In genomic region chr19:55075366-55075998, GRCh38 we compare ENCODE assay signal across 11 cellular contexts. TPM values are rescaled to one million over a fixed set of nuclear protein-coding genes. Genes with fewer than 3 reads are reported as not detected.
A peak's percentile ranks its signal among the peaks of the same experiment; 100 is the strongest.
DNase-seq lines count a peak whose midpoint lies in the region; ATAC-seq, FAIRE-seq and TF ChIP-seq lines count a peak whose summit lies in the region.
"Had no signal": no experiment of that assay in that cellular context is flagged by ENCODE, and none has a peak within 500 bp of the region (broad histone marks: within the 10 kb centered on the region; RNA-seq: fewer than 3 reads in every experiment).

Gene EPS8L1 (plus strand): TSS chr19:55075869. CDS start chr19:55076445, 576 bp downstream.

- H3K9ac ChIP-seq in HCT116 (ENCODE audit: low read length): peak within 1 kb of the TSS; percentile 68

- DNase-seq in HCT116 (ENCODE audit: low read depth, low spot score): no peak
- peak in 2 of 3 donors; percentile 79 to 85 for DNase-seq in Peyer's patch
- peak; percentile 64 to 86 (median 78) for DNase-seq in pancreas
- no peak for DNase-seq in pons (ENCODE audit: low spot score)
- no peak for DNase-seq in GM19238 (ENCODE audit: insufficient read length, low spot score)
- DNase-seq: NCI-H2171 had no signal

- no peak for FAIRE-seq in pancreas (lab: Jason Lieb, UNC)
- FAIRE-seq: GM18507 had no signal

- H3K27ac ChIP-seq in HCT116 (ENCODE audit: low read depth, low read length) (peak within 1 kb of the TSS; percentile 54), Peyer's patch (peak within 1 kb of the TSS in 1 of 4 donors; percentile 64), pancreas (peak within 1 kb of the TSS in 3 of 4 donors; percentile 42 to 47 (median 43))
- H3K27ac ChIP-seq: right atrium auricular region had no signal

- peaks cover 31 to 58% of the 10 kb centered on the region in 2 experiments for H3K4me1 ChIP-seq in HCT116 (ENCODE audit: control insufficient read depth in 1 of 2, insufficient read depth in 2 of 2, low read length in 2 of 2)
- peaks cover 0 to 6% (median 4%) of the 10 kb centered on the region in 4 donors for H3K4me1 ChIP-seq in Peyer's patch
- no peaks in the 10 kb centered on the region for H3K4me1 ChIP-seq in pancreas

- intact Hi-C loops in HCT116 (cut with micrococcal nuclease): no loop called here
- intact Hi-C loops in pancreas (cut with DNase I): no loop called here

- H3K9me2 ChIP-seq in HCT116 (ENCODE audit: insufficient read depth): no peaks in the 10 kb centered on the region

- H3K9me3 ChIP-seq in HCT116 (ENCODE audit: control insufficient read depth in 1 of 2, insufficient read depth in 1 of 2, low read depth in 1 of 2, low read length in 2 of 2) (no peaks in the 10 kb centered on the region), Peyer's patch (peaks cover 0 to 5% (median 0%) of the 10 kb centered on the region in 4 donors), iPS-18c (ENCODE audit: control insufficient read depth, insufficient read depth, low read length) (peaks cover 2% of the 10 kb centered on the region), pancreas (no peaks in the 10 kb centered on the region)

- no peak within 1 kb of the TSS for H2AFZ ChIP-seq in HCT116 (ENCODE audit: low read depth, low read length, poor library complexity, severe bottlenecking)

- BruUV-seq in HCT116 (replicated peaks; lab: Mats Ljungman, UMichigan): no TSS peak

- RAD21 ChIA-PET in HCT116 (lab: Charles Lee; ENCODE audit: low non-redundant PET in 1 of 2, low total read pairs in 2 of 2, uncharacterized antibody in 2 of 2, unreplicated experiment in 2 of 2): no interaction called here

- H3K4me2 ChIP-seq in HCT116 (ENCODE audit: low read length): peak within 1 kb of the TSS; percentile 75

- POLR2A ChIA-PET in HCT116 (lab: Charles Lee): interaction anchor here (0.6 kb wide), 1 partner anchor 13 kb away, joined by 3 read pairs; the partner anchor contains the start of gene RDH13

- H3K27me3 ChIP-seq in HCT116 (ENCODE audit: insufficient read depth, low read length) (no peaks in the 10 kb centered on the region), Peyer's patch (no peaks in the 10 kb centered on the region), pancreas (no peaks in the 10 kb centered on the region)

- TF ChIP-seq POLR2A in HCT116 (IDR thresholded peaks at IDR 0.05; ENCODE audit: borderline replicate concordance, extremely low read depth, insufficient read depth, insufficient read length) (no peak), Peyer's patch (IDR thresholded peaks at IDR 0.05) (peak in 1 of 2 donors; percentile 62)

- TF ChIP-seq CTCF in HCT116 (IDR thresholded peaks at IDR 0.05 in 2 of 3, conservative IDR thresholded peaks at IDR 0.05 in 1 of 3; ENCODE audit: borderline replicate concordance in 1 of 3, insufficient read depth in 1 of 3, low read depth in 2 of 3, low read length in 2 of 3): no peak
- TF ChIP-seq CTCF in Peyer's patch (IDR thresholded peaks at IDR 0.05): no peak
- no peak for TF ChIP-seq CTCF in pancreas (IDR thresholded peaks at IDR 0.05)

- ATAC-seq in HCT116: peak; percentile 54
- peak; percentile 72 to 90 (median 84) for ATAC-seq in pancreas
- no peak for ATAC-seq in GM21786 (IDR thresholded peaks at IDR 0.05; ENCODE audit: unreplicated experiment)
- ATAC-seq in GM18498 (IDR thresholded peaks at IDR 0.05; ENCODE audit: unreplicated experiment): no peak

- H4K20me1 ChIP-seq in HCT116 (ENCODE audit: insufficient read depth): no peaks in the 10 kb centered on the region

- H3K36me3 ChIP-seq in HCT116 (ENCODE audit: control insufficient read depth in 1 of 2, insufficient read depth in 2 of 2, low read length in 2 of 2) (no peaks in the 10 kb centered on the region), Peyer's patch (no peaks in the 10 kb centered on the region), pancreas (no peaks in the 10 kb centered on the region)
- H3K36me3 ChIP-seq: right atrium auricular region had no signal

- WGBS in pancreas, 2 donors: 12 to 23% methylated on average over 18 of the region's 18 CpGs

- peak within 1 kb of the TSS; percentile 48 to 58 for H3K4me3 ChIP-seq in HCT116 (replicated peaks in 1 of 2; ENCODE audit: low read depth in 1 of 2, low read length in 2 of 2)
- H3K4me3 ChIP-seq in Peyer's patch: peak within 1 kb of the TSS in 1 of 4 donors; percentile 43
- peak within 1 kb of the TSS; percentile 24; the same call in 1 of the 2 replicates for H3K4me3 ChIP-seq in iPS-18c (ENCODE audit: insufficient read depth, low read depth, low read length)
- H3K4me3 ChIP-seq in pancreas: peak within 1 kb of the TSS in 1 of 4 donors; percentile 20
- H3K4me3 ChIP-seq: right atrium auricular region had no signal

- no peaks in the 10 kb centered on the region; the same call in 1 of the 2 replicates for H3K79me2 ChIP-seq in HCT116 (ENCODE audit: insufficient read depth, low read length)

- CTCF ChIA-PET in HCT116 (lab: Charles Lee): no interaction called here

- no peak for TF ChIP-seq RAD21 in HCT116 (IDR thresholded peaks at IDR 0.05; ENCODE audit: low read depth)

TF ChIP-seq in HCT116, 20 proteins besides CTCF, POLR2A, EP300 and RAD21:
- peak; percentile 96 for TF ChIP-seq EGR1 (IDR thresholded peaks at IDR 0.05; ENCODE audit: low read depth)
- peak; percentile 78 for TF ChIP-seq POLR2AphosphoS5 (IDR thresholded peaks at IDR 0.05; ENCODE audit: low read depth, low read length)
- TF ChIP-seq ZNF274 (IDR thresholded peaks at IDR 0.05; ENCODE audit: low read depth, low read length): no peak
- peak; percentile 25; the same call in 1 of the 2 replicates for TF ChIP-seq SP1 (IDR thresholded peaks at IDR 0.05; ENCODE audit: low read depth)

RNA-seq across cellular contexts. Expression of gene EPS8L1, which starts in this region (rescaled TPM):
- 62.1 TPM for total RNA-seq in HCT116 (2021; ENCODE audit: unreplicated experiment)
- polyA plus RNA-seq in HCT116 (2012): 87.9 and 99.4 TPM in 2 replicates
- total RNA-seq in Peyer's patch: 10 to 100 TPM in 3 of 4 donors, 1 to 10 TPM in 1; 5.0 to 43.8 (median 23.1) TPM
- total RNA-seq in pancreas: 10 to 100 TPM; 10.2 to 32.0 (median 16.0) TPM
- 100 to 1,000 TPM; 152 to 279 TPM for polyA plus RNA-seq in pancreas

Comparison
In these comparisons a context has a peak if more than half of its experiments do, and no peak if none do; other contexts are left out.
1. ATAC-seq: peak in HCT116 (single experiment) and pancreas (4 of 4); none in GM21786 (single experiment) and GM18498 (single experiment).
2. DNase-seq: peak in Peyer's patch (2 of 3) and pancreas (6 of 6); none in HCT116 (single experiment), pons (single experiment) and GM19238 (single experiment).